1 cellular context compared by ENCODE assay signal in the genomic region with DNA sequence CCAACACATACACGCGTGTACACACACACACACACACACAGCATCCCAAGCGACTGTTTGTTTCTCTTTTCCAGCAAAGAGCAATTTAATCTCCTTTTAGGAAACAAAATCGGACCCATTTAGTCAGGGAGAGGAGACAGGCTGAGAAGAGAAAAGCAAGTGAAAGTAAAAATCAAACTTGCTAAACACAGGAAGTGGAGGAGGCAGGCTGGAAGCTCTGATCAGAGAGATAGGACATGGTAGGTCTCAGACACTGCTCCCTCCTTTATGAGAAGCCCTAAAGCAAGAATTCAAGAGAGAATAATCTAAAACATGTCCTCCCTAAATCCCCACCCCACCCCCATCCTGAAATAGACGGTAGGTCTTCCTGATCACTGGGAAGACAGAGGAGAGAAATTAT.
TF ChIP-seq lines count a peak whose summit lies in the region.

No MANE protein-coding gene starts in this region.

TF ChIP-seq in WTC11, 78 proteins besides CTCF, POLR2A, EP300 and RAD21 (continued from another document):
- TF ChIP-seq HMGXB4 (CRISPR knock-in tag; IDR thresholded peaks at IDR 0.05) (no peak), FOXP1 (CRISPR knock-in tag; IDR thresholded peaks at IDR 0.05; ENCODE audit: borderline replicate concordance) (no peak), JUN (CRISPR knock-in tag; IDR thresholded peaks at IDR 0.05) (no peak), USF2 (CRISPR knock-in tag; IDR thresholded peaks at IDR 0.05) (no peak), FOXJ3 (CRISPR knock-in tag; IDR thresholded peaks at IDR 0.05; ENCODE audit: borderline replicate concordance) (no peak), NFYB (CRISPR knock-in tag; conservative IDR thresholded peaks at IDR 0.05; ENCODE audit: low read depth) (no peak), ZNF425 (CRISPR knock-in tag; conservative IDR thresholded peaks at IDR 0.05) (no peak), MYBL2 (CRISPR knock-in tag; IDR thresholded peaks at IDR 0.05) (no peak), ZNF121 (CRISPR knock-in tag; IDR thresholded peaks at IDR 0.05) (no peak), JAZF1 (CRISPR knock-in tag; IDR thresholded peaks at IDR 0.05) (no peak), MAX (CRISPR knock-in tag; IDR thresholded peaks at IDR 0.05) (no peak), ZBTB43 (CRISPR knock-in tag; IDR thresholded peaks at IDR 0.05) (no peak), GRHL2 (CRISPR knock-in tag; IDR thresholded peaks at IDR 0.05; ENCODE audit: insufficient replicate concordance, severe bottlenecking) (no peak)
